In the genomic region with DNA sequence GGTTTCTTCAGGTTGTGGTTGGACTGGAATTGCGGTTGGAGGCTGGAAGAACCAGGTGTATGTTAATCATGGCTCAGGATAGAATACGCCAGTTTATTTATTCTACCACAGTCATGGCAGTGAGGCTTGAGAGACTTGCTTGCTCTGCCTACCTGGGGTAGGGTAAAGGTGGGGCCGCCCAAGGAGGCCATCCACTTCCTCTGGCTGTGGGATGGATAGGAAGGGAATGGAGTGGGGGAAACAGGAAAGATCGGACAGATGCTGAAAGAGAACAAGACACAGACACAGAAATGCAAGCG, we compare ENCODE assay signal across 8 cellular contexts. TPM values are rescaled to one million over a fixed set of nuclear protein-coding genes. Genes with fewer than 3 reads are reported as not detected.
DNase-seq lines count a peak whose midpoint lies in the region; ATAC-seq and TF ChIP-seq lines count a peak whose summit lies in the region.

No MANE protein-coding gene starts in this region.

- no peaks in the 10 kb centered on the region for H3K79me2 ChIP-seq in hepatocyte

- no peaks in the 10 kb centered on the region for H3K9me3 Mint-ChIP-seq in stimulated activated naive CD8-positive, alpha-beta T cell treated with anti-CD3 and anti-CD28 coated beads, Interleukin-15, Interleukin-2, amounts not matched to agents 100 ng/mL and 50 ng/mL, for 24 hours

- H2AFZ ChIP-seq in hepatocyte = no peak overlapping the region

- H3K36me3 Mint-ChIP-seq in stimulated activated naive CD8-positive, alpha-beta T cell treated with anti-CD3 and anti-CD28 coated beads, Interleukin-15, Interleukin-2, amounts not matched to agents 100 ng/mL and 50 ng/mL, for 24 hours (ENCODE audit: low read depth) = peaks cover 26% of the 10 kb centered on the region

- no peak for ATAC-seq in stimulated activated naive CD8-positive, alpha-beta T cell treated with anti-CD3 and anti-CD28 coated beads, Interleukin-15, Interleukin-2, amounts not matched to agents 100 U/mL and 50 U/mL, for 24 hours
- ATAC-seq in GM18519 (IDR thresholded peaks at IDR 0.05; ENCODE audit: low FRiP score, unreplicated experiment) = no peak

- no peak overlapping the region for H3K27ac Mint-ChIP-seq in stimulated activated naive CD8-positive, alpha-beta T cell treated with anti-CD3 and anti-CD28 coated beads, Interleukin-15, Interleukin-2, amounts not matched to agents 100 ng/mL and 50 ng/mL, for 24 hours

- H3K27ac ChIP-seq in hepatocyte = no peak overlapping the region

- H3K27me3 ChIP-seq in hepatocyte = peaks cover 71% of the 10 kb centered on the region

- no peak for DNase-seq in stimulated activated naive CD8-positive, alpha-beta T cell treated with anti-CD3 and anti-CD28 coated beads, Interleukin-15, Interleukin-2, amounts not matched to agents 100 U/mL and 50 U/mL, for 24 hours
- DNase-seq in hepatocyte (ENCODE audit: low spot score) = no peak
- DNase-seq in kidney glomerular epithelial cell (lab: John Stamatoyannopoulos, UW) = no peak
- DNase-seq in SKM-1 treated with dmso at 0.1 percent for 144 hours (lab: John Stamatoyannopoulos, UW; ENCODE audit: unreplicated experiment) = no peak
- DNase-seq in KG1 (lab: John Stamatoyannopoulos, UW) = no peak

- peak overlapping the region; percentile 100 for H3K4me2 ChIP-seq in hepatocyte

- H3K4me1 Mint-ChIP-seq in stimulated activated naive CD8-positive, alpha-beta T cell treated with anti-CD3 and anti-CD28 coated beads, Interleukin-15, Interleukin-2, amounts not matched to agents 100 ng/mL and 50 ng/mL, for 24 hours (ENCODE audit: low read depth) = peaks cover 85% of the 10 kb centered on the region

- peak overlapping the region; percentile 21 for H3K4me3 Mint-ChIP-seq in stimulated activated naive CD8-positive, alpha-beta T cell treated with anti-CD3 and anti-CD28 coated beads, Interleukin-15, Interleukin-2, amounts not matched to agents 100 ng/mL and 50 ng/mL, for 24 hours

- peaks cover 51% of the 10 kb centered on the region for H3K27me3 Mint-ChIP-seq in stimulated activated naive CD8-positive, alpha-beta T cell treated with anti-CD3 and anti-CD28 coated beads, Interleukin-15, Interleukin-2, amounts not matched to agents 100 ng/mL and 50 ng/mL, for 24 hours

- no peak overlapping the region for H3K4me3 ChIP-seq in hepatocyte

- TF ChIP-seq CTCF in hepatocyte (IDR thresholded peaks at IDR 0.05; ENCODE audit: poor library complexity) = no peak

- no peaks in the 10 kb centered on the region for H3K9me2 ChIP-seq in hepatocyte (replicated peaks; ENCODE audit: insufficient read depth)

- WGBS in hepatocyte (ENCODE audit: low lambda C conversion rate, missing lambda C conversion rate) = 44% methylated on average over 5 of the region's 5 CpGs

- H4K20me1 ChIP-seq in hepatocyte (ENCODE audit: insufficient read depth, poor library complexity, severe bottlenecking) = peaks cover 5% of the 10 kb centered on the region

- no peaks in the 10 kb centered on the region for H3K9me3 ChIP-seq in hepatocyte (ENCODE audit: low read depth)

- H3K4me1 ChIP-seq in hepatocyte (ENCODE audit: insufficient read depth) = peaks cover 46% of the 10 kb centered on the region

- no peaks in the 10 kb centered on the region for H3K36me3 ChIP-seq in hepatocyte (replicated peaks; ENCODE audit: insufficient read depth, low read depth)

- TF ChIP-seq POLR2A in Raji (IDR thresholded peaks at IDR 0.05; ENCODE audit: insufficient read depth, low read depth, low read length) = 0 out of 2 replicates have a peak, but pooled peaks have one; percentile 14

RNA-seq across cellular contexts. Expression of gene SHMT2, which starts 8.1 kb away (rescaled TPM):
- 168 and 193 TPM in 2 replicates for total RNA-seq in hepatocyte
- polyA plus RNA-seq in hepatocyte = 85.3 and 126 TPM in 2 replicates

RNA-seq across cellular contexts. Expression of gene STAC3, which starts 13.4 kb away (rescaled TPM):
- 0.23 and 1.1 TPM in 2 replicates for total RNA-seq in hepatocyte
- polyA plus RNA-seq in hepatocyte = 0.49 and 0.83 TPM in 2 replicates

RNA-seq across cellular contexts. Expression of gene NXPH4, which starts 21.0 kb away (rescaled TPM):
- 0.52 and 1.1 TPM in 2 replicates for total RNA-seq in hepatocyte
- polyA plus RNA-seq in hepatocyte = 2.7 and 3.3 TPM in 2 replicates
